Comparison of ENCODE assay signal across 23 cellular contexts in the genomic region with DNA sequence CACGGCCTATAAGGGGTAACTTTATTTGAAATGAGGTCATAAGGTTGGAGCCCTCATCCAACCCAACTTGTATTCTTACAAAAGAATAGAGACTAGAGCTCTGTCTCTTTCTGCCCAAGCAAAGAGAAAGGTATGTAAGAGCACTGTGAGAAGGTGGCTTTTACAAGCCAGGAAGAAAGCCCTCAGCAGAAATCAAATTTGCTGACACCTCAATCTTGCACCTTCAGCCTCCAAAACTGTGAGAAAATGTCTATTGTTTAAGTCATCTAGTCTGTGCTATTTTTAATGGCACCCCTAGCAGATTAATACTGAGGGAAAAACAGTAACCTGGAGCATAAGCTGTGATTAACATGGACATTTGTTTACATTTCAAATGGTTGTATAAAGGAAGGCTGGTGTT.
DNase-seq lines count a peak whose midpoint lies in the region; ATAC-seq, FAIRE-seq and TF ChIP-seq lines count a peak whose summit lies in the region.
"Had no signal": no experiment of that assay in that cellular context is flagged by ENCODE, and none has a peak within 500 bp of the region (broad histone marks: within the 10 kb centered on the region; RNA-seq: fewer than 3 reads in every experiment).

No MANE protein-coding gene starts in this region.

- ATAC-seq in HepG2 (no peak), right lobe of liver (no peak)
- ATAC-seq: GM12878 had no signal

- no peaks in the 10 kb centered on the region for H3K79me2 ChIP-seq in HepG2 (ENCODE audit: insufficient read depth, low read length)
- no peaks in the 10 kb centered on the region for H3K79me2 ChIP-seq in SU-DHL-6 (ENCODE audit: insufficient read depth, low read length)

- H4K91ac ChIP-seq in neuronal stem cell (ENCODE audit: low read depth, low read length, poor library complexity) = no peak overlapping the region

- H2AFZ ChIP-seq in HepG2 (ENCODE audit: low read length) (no peak overlapping the region), SU-DHL-6 (ENCODE audit: low read depth, low read length, severe bottlenecking) (peak overlapping the region; percentile 45), neuronal stem cell (ENCODE audit: low read length) (peak overlapping the region; percentile 41)

- TF ChIP-seq POLR2A in HepG2 (IDR thresholded peaks at IDR 0.05; ENCODE audit: insufficient read depth in 1 of 2, low read depth in 2 of 2, low read length in 2 of 2) (no peak), right lobe of liver (IDR thresholded peaks at IDR 0.05) (no peak)

- no peak overlapping the region for H4K8ac ChIP-seq in neuronal stem cell (ENCODE audit: low read depth, low read length)

- DNase-seq in HepG2 (ENCODE audit: low spot score) (no peak), right lobe of liver (no peak), neuronal stem cell (ENCODE audit: low spot score) (no peak), HCEC 1CT (no peak)
- DNase-seq in stimulated activated CD4-positive, alpha-beta T cell treated with anti-CD3 and anti-CD28 coated beads, Interleukin-2, amount 100 ng/mL, for 48 hours = no peak
- DNase-seq: ACHN; AML-193; BE2C; CD4-positive, alpha-beta T cell; CD8-positive, alpha-beta memory T cell; DMS 273 treated with DMSO at 0.1 percent for 48 hours; DMS79; EL; GDM1; GOT3 had no signal

- no peak overlapping the region for H2AK5ac ChIP-seq in neuronal stem cell (ENCODE audit: low read depth, low read length)

- H4K20me1 ChIP-seq in HepG2 (ENCODE audit: insufficient read depth, low read length) (no peaks in the 10 kb centered on the region), SU-DHL-6 (ENCODE audit: low read depth, low read length) (no peaks in the 10 kb centered on the region)
- H4K20me1 ChIP-seq: BLaER1 treated with 17β-estradiol and CSF1 and Interleukin-3, amounts not matched to agents 10 nM and 100 nM had no signal

- H2BK15ac ChIP-seq in neuronal stem cell (ENCODE audit: low read length) = no peak overlapping the region

- H3K14ac ChIP-seq in neuronal stem cell (ENCODE audit: low read length) = no peak overlapping the region

- H3K9me2 ChIP-seq in SU-DHL-6 (replicated peaks; ENCODE audit: insufficient read depth, low read length) = no peaks in the 10 kb centered on the region

- no peak overlapping the region for H2BK12ac ChIP-seq in neuronal stem cell (ENCODE audit: low read length)

- no peak for TF ChIP-seq EP300 in HepG2 (IDR thresholded peaks at IDR 0.05; ENCODE audit: low read depth in 2 of 2, low read length in 2 of 2)
- TF ChIP-seq EP300 in HepG2 (CRISPR knock-in tag; IDR thresholded peaks at IDR 0.05; ENCODE audit: borderline replicate concordance) = no peak

- TF ChIP-seq CTCF in HepG2 (CRISPR knock-in tag; IDR thresholded peaks at IDR 0.05) (no peak), right lobe of liver (IDR thresholded peaks at IDR 0.05) (no peak), SU-DHL-6 (IDR thresholded peaks at IDR 0.05; ENCODE audit: insufficient read depth, low read length, poor library complexity, severe bottlenecking) (no peak)

- CTCF ChIA-PET in HepG2 (lab: Yijun Ruan, JAX; ENCODE audit: low intra/inter-chr PET ratio, low total read pairs) = no interaction called here

- H3K4me1 ChIP-seq in HepG2 (ENCODE audit: insufficient read depth, low read length) (no peaks in the 10 kb centered on the region), right lobe of liver (no peaks in the 10 kb centered on the region), neuronal stem cell (ENCODE audit: control insufficient read depth in 2 of 2, insufficient read depth in 1 of 2, low read depth in 1 of 2, low read length in 2 of 2) (no peaks in the 10 kb centered on the region)
- H3K4me1 ChIP-seq: BE2C; BLaER1 treated with 17β-estradiol and CSF1 and Interleukin-3, amounts not matched to agents 10 nM and 100 nM; HAP-1 had no signal

- intact Hi-C loops in HepG2 (cut with micrococcal nuclease; ENCODE audit: unreplicated experiment) (no loop called here), right lobe of liver (cut with DNase I) (no loop called here)

- no peaks in the 10 kb centered on the region for H3F3A ChIP-seq in SU-DHL-6 (ENCODE audit: insufficient read depth)

- no peak overlapping the region for H3K18ac ChIP-seq in neuronal stem cell (ENCODE audit: low read length)

- H3K9ac ChIP-seq in HepG2 (ENCODE audit: insufficient read depth, low read depth, low read length) = no peak overlapping the region
- H3K9ac ChIP-seq in SU-DHL-6 (ENCODE audit: low read length) = no peak overlapping the region
- no peak overlapping the region for H3K9ac ChIP-seq in neuronal stem cell (ENCODE audit: low read depth, low read length, poor library complexity)
- H3K9ac ChIP-seq: BLaER1 treated with 17β-estradiol and CSF1 and Interleukin-3, amounts not matched to agents 10 nM and 100 nM had no signal

- H3K27me3 ChIP-seq in HepG2 (ENCODE audit: control insufficient read depth in 1 of 2, insufficient read depth in 2 of 2, low read length in 2 of 2) (no peaks in the 10 kb centered on the region), right lobe of liver (no peaks in the 10 kb centered on the region), SU-DHL-6 (ENCODE audit: low read length) (no peaks in the 10 kb centered on the region), neuronal stem cell (ENCODE audit: control insufficient read depth in 3 of 3, insufficient read depth in 3 of 3, low read depth in 1 of 3, low read length in 3 of 3) (no peaks in the 10 kb centered on the region)
- H3K27me3 ChIP-seq: BE2C; BLaER1 treated with 17β-estradiol and CSF1 and Interleukin-3, amounts not matched to agents 10 nM and 100 nM had no signal

- H3K9me3 ChIP-seq in HepG2 (ENCODE audit: low read length) (0 out of 2 replicates have a peak, but pooled peaks cover 6% of the 10 kb centered on the region), right lobe of liver (no peaks in the 10 kb centered on the region), SU-DHL-6 (ENCODE audit: insufficient read depth, low read length) (0 out of 2 replicates have a peak, but pooled peaks cover 4% of the 10 kb centered on the region), neuronal stem cell (replicated peaks in 1 of 2; ENCODE audit: control insufficient read depth in 2 of 2, insufficient read depth in 1 of 2, low read depth in 1 of 2, low read length in 2 of 2) (no peaks in the 10 kb centered on the region)
- H3K9me3 ChIP-seq: BE2C; BLaER1 treated with 17β-estradiol and CSF1 and Interleukin-3, amounts not matched to agents 10 nM and 100 nM; HAP-1 had no signal

- WGBS in HepG2 (ENCODE audit: low lambda C conversion rate) = 0% methylated on average over 1 of the region's 1 CpG
- WGBS in right lobe of liver (ENCODE audit: insufficient coverage, low coverage, low lambda C conversion rate, missing lambda C conversion rate) = 55% methylated on average over 1 of the region's 1 CpG
- no CpG with 5 or more reads among the region's 1 CpG for WGBS in neuronal stem cell (ENCODE audit: extremely low coverage in 2 of 2, insufficient read length in 2 of 2, insufficient replicate concordance in 1 of 2), 2 donors

- H3K27ac ChIP-seq in HepG2 (ENCODE audit: extremely low read length, insufficient read depth, low read length) (no peak overlapping the region), right lobe of liver (no peak overlapping the region), SU-DHL-6 (ENCODE audit: low read depth, low read length) (no peak overlapping the region), neuronal stem cell (replicated peaks; ENCODE audit: low read length) (no peak overlapping the region)
- H3K27ac ChIP-seq: 22Rv1; BLaER1 treated with 17β-estradiol and CSF1 and Interleukin-3, amounts not matched to agents 10 nM and 100 nM had no signal

- no peak overlapping the region for H3K4me2 ChIP-seq in HepG2 (ENCODE audit: low read depth, low read length)
- no peak overlapping the region for H3K4me2 ChIP-seq in SU-DHL-6 (ENCODE audit: low read depth, low read length, poor library complexity, severe bottlenecking)
- no peak overlapping the region for H3K4me2 ChIP-seq in neuronal stem cell (ENCODE audit: insufficient read depth, low read length, poor library complexity, severe bottlenecking)
- H3K4me2 ChIP-seq: BLaER1 treated with 17β-estradiol and CSF1 and Interleukin-3, amounts not matched to agents 10 nM and 100 nM had no signal

- no peak overlapping the region for H2BK120ac ChIP-seq in neuronal stem cell (ENCODE audit: low read depth, low read length)

- no peak overlapping the region for H3K4ac ChIP-seq in neuronal stem cell (ENCODE audit: low read length)

- no peaks in the 10 kb centered on the region for H3K79me1 ChIP-seq in neuronal stem cell (ENCODE audit: low read depth, low read length)

- POLR2A ChIA-PET in HepG2 (lab: Yijun Ruan, JAX) = no interaction called here

- no peak for TF ChIP-seq RAD21 in HepG2 (CRISPR knock-in tag; IDR thresholded peaks at IDR 0.05)

- H3K4me3 ChIP-seq in HepG2 (replicated peaks in 1 of 3; ENCODE audit: insufficient read depth in 1 of 3, low read depth in 2 of 3, low read length in 3 of 3) (no peak overlapping the region), right lobe of liver (no peak overlapping the region), SU-DHL-6 (ENCODE audit: insufficient read depth, low read length, poor library complexity, severe bottlenecking) (no peak overlapping the region), neuronal stem cell (ENCODE audit: low read length in 2 of 2) (no peak overlapping the region)
- H3K4me3 ChIP-seq: BLaER1 treated with 17β-estradiol and CSF1 and Interleukin-3, amounts not matched to agents 10 nM and 100 nM; GM12878; HAP-1 had no signal

- in situ Hi-C loops in HepG2 (cut with HindIII; ENCODE audit: extremely low pct_ligation_motif_present, low pct_unique_long_range_greater_than_20kb) = no loop called here

- no peak for FAIRE-seq in HepG2 (lab: Jason Lieb, UNC)
- FAIRE-seq: A204.1, D721Med, GM12878, H54 had no signal

- no peak overlapping the region for H3K23ac ChIP-seq in neuronal stem cell (ENCODE audit: low read depth, low read length, poor library complexity)

- no TSS peak for BruUV-seq in HepG2 (replicated peaks; lab: Mats Ljungman, UMichigan)

- no peak overlapping the region for H2BK5ac ChIP-seq in neuronal stem cell (ENCODE audit: low read length)

- H3K36me3 ChIP-seq in HepG2 (replicated peaks in 1 of 2; ENCODE audit: control insufficient read depth in 1 of 2, insufficient read depth in 2 of 2, low read length in 2 of 2) (no peaks in the 10 kb centered on the region), right lobe of liver (no peaks in the 10 kb centered on the region), SU-DHL-6 (ENCODE audit: low read length) (no peaks in the 10 kb centered on the region), neuronal stem cell (replicated peaks in 1 of 2; ENCODE audit: control insufficient read depth in 2 of 2, insufficient read depth in 2 of 2, low read length in 2 of 2) (no peaks in the 10 kb centered on the region)
- H3K36me3 ChIP-seq: BE2C; BLaER1 treated with 17β-estradiol and CSF1 and Interleukin-3, amounts not matched to agents 10 nM and 100 nM; HAP-1 had no signal

TF ChIP-seq in HepG2, 621 proteins besides CTCF, POLR2A, EP300 and RAD21 (continues in another document):
- TF ChIP-seq MAFF (IDR thresholded peaks at IDR 0.05; ENCODE audit: low read depth, low read length) = peak; percentile 67
- TF ChIP-seq HNF4G (IDR thresholded peaks at IDR 0.05; ENCODE audit: borderline replicate concordance, low read depth, low read length) = no peak
- no peak for TF ChIP-seq HNF4G (CRISPR knock-in tag; IDR thresholded peaks at IDR 0.05; ENCODE audit: borderline replicate concordance, low read depth)
- peak; percentile 28 to 79; a peak in 2 of 4 replicates for TF ChIP-seq MAFK (conservative IDR thresholded peaks at IDR 0.05 in 1 of 2, IDR thresholded peaks at IDR 0.05 in 1 of 2; ENCODE audit: low read length in 2 of 2)
